In genomic region chr12:31324116-31324844, GRCh38 we compare ENCODE assay signal across 8 cellular contexts. TPM values are rescaled to one million over a fixed set of nuclear protein-coding genes. Genes with fewer than 3 reads are reported as not detected.
A peak's percentile ranks its signal among the peaks of the same experiment; 100 is the strongest.
DNase-seq lines count a peak whose midpoint lies in the region; ATAC-seq, FAIRE-seq and TF ChIP-seq lines count a peak whose summit lies in the region.

No MANE protein-coding gene starts in this region.

- H3K9me3 ChIP-seq in RWPE2 (ENCODE audit: severe bottlenecking) (no peaks in the 10 kb centered on the region), thoracic aorta (no peaks in the 10 kb centered on the region)

- peaks cover 0 to 2% (median 0%) of the 10 kb centered on the region in 3 donors for H3K27me3 Mint-ChIP-seq in CD14-positive monocyte (ENCODE audit: low read depth in 3 of 3)

- DNase-seq in CD14-positive monocyte (ENCODE audit: low spot score) = peak; percentile 75
- DNase-seq in HPDE6-E6E7 (ENCODE audit: extremely low spot score) = peak; percentile 59
- DNase-seq in RWPE2 (ENCODE audit: low spot score) = peak; percentile 74
- peak; percentile 66 for DNase-seq in activated gamma-delta T cell treated with Interleukin-2 at 50 U/mL for 16 hours
- DNase-seq in frontal cortex (ENCODE audit: low spot score in 2 of 2) = peak; percentile 46 to 49
- DNase-seq in omental fat pad (ENCODE audit: low spot score) = no peak
- DNase-seq in thoracic aorta (ENCODE audit: low spot score) = peak; percentile 8

- H3K27me3 ChIP-seq in RWPE2 (ENCODE audit: insufficient read depth, poor library complexity, severe bottlenecking) (no peaks in the 10 kb centered on the region), thoracic aorta (replicated peaks; ENCODE audit: insufficient read depth) (no peaks in the 10 kb centered on the region)

- H3K4me3 ChIP-seq in RWPE2 (ENCODE audit: severe bottlenecking) = peak overlapping the region; percentile 60
- peak overlapping the region; percentile 78 for H3K4me3 ChIP-seq in thoracic aorta

- H3K27ac ChIP-seq in RWPE2 (ENCODE audit: poor library complexity, severe bottlenecking) = peak overlapping the region; percentile 67
- H3K27ac ChIP-seq in thoracic aorta = peak overlapping the region; percentile 53 to 60

- no peaks in the 10 kb centered on the region for H3K36me3 ChIP-seq in RWPE2 (ENCODE audit: low read depth)
- H3K36me3 ChIP-seq in thoracic aorta = no peaks in the 10 kb centered on the region

- TF ChIP-seq CTCF in CD14-positive monocyte (IDR thresholded peaks at IDR 0.05) (peak; percentile 17), RWPE2 (IDR thresholded peaks at IDR 0.05; ENCODE audit: poor library complexity, severe bottlenecking) (no peak), omental fat pad (IDR thresholded peaks at IDR 0.05) (no peak), thoracic aorta (IDR thresholded peaks at IDR 0.05) (no peak)

- H3K27ac Mint-ChIP-seq in CD14-positive monocyte = peak overlapping the region; percentile 87 to 94 (median 93)

- ATAC-seq in GM19324 (IDR thresholded peaks at IDR 0.05; ENCODE audit: low FRiP score, unreplicated experiment) = peak; percentile 34
- ATAC-seq in RWPE2 (ENCODE audit: low read depth) = peak; percentile 59
- ATAC-seq in omental fat pad (ENCODE audit: low FRiP score) = peak; percentile 50
- peak; percentile 17 for ATAC-seq in thoracic aorta (ENCODE audit: insufficient number of reproducible peaks, low FRiP score, low read depth)

- H3K4me1 Mint-ChIP-seq in CD14-positive monocyte = peaks cover 40% of the 10 kb centered on the region

- no peaks in the 10 kb centered on the region for H3K9me3 Mint-ChIP-seq in CD14-positive monocyte

- H3K36me3 Mint-ChIP-seq in CD14-positive monocyte = no peaks in the 10 kb centered on the region

- FAIRE-seq in frontal cortex (lab: Jason Lieb, UNC) = no peak

- peaks cover 19% of the 10 kb centered on the region for H3K4me1 ChIP-seq in RWPE2 (ENCODE audit: insufficient read depth, poor library complexity, severe bottlenecking)
- H3K4me1 ChIP-seq in thoracic aorta (ENCODE audit: control insufficient read depth in 1 of 2, low read depth in 2 of 2) = peaks cover 0 to 4% of the 10 kb centered on the region in 2 donors

- intact Hi-C loops in CD14-positive monocyte (cut with micrococcal nuclease) = loop anchor here in 1 of 2 donors (10.0 kb wide), 1 partner anchor 331 kb away; the partner anchor contains the start of gene ETFBKMT

- peak overlapping the region; percentile 99 for H3K4me3 Mint-ChIP-seq in CD14-positive monocyte

RNA-seq across cellular contexts. Expression of gene SINHCAF, which starts 1.7 kb away (rescaled TPM):
- polyA plus RNA-seq in CD14-positive monocyte = 10 to 100 TPM; 20.1 to 20.2 TPM
- total RNA-seq in frontal cortex (16.7 TPM), omental fat pad (10 to 100 TPM; 15.8 to 62.7 (median 25.6) TPM), thoracic aorta (10 to 100 TPM; 10.2 to 47.5 TPM)
